33 cellular contexts compared by ENCODE assay signal in the genomic region with DNA sequence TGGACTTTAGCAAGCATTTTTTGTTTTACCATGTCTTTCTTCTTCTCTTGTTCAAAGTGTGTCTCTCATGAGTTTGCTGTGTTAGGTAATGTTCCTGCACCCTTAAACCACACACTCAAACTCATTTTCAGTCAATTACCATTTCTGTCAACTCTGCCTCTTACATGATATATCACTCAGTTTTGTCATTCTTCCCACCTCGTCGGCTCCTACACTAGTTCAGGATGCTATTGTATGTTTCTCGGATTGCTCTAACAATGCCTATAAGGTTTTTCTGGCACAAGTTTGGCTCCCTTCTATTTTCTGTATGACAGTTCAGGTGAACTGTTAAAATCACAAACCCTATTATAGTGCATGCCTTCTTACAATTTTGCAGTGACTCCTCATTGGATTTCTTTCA.
DNase-seq lines count a peak whose midpoint lies in the region; FAIRE-seq and TF ChIP-seq lines count a peak whose summit lies in the region.
"Had no signal": no experiment of that assay in that cellular context is flagged by ENCODE, and none has a peak within 500 bp of the region (broad histone marks: within the 10 kb centered on the region; RNA-seq: fewer than 3 reads in every experiment).

No MANE protein-coding gene starts in this region.

- H3K4me2 ChIP-seq in neural cell (ENCODE audit: low read length) = no peak overlapping the region
- H3K4me2 ChIP-seq: A549; BLaER1; BLaER1 treated with 17β-estradiol and CSF1 and Interleukin-3, amounts not matched to agents 10 nM and 100 nM had no signal

- no peak overlapping the region for H3K27ac ChIP-seq in neural cell (ENCODE audit: low read length)
- H3K27ac ChIP-seq: 22Rv1; A549; BLaER1; BLaER1 treated with 17β-estradiol and CSF1 and Interleukin-3, amounts not matched to agents 10 nM and 100 nM; C4-2B had no signal

- TF ChIP-seq EP300 in neural cell (conservative IDR thresholded peaks at IDR 0.05; ENCODE audit: poor library complexity, severe bottlenecking) = peak; percentile 35

- H3K9me2 ChIP-seq in neural cell (ENCODE audit: insufficient read depth, low read length) = no peaks in the 10 kb centered on the region

- TF ChIP-seq RAD21 in neural cell (conservative IDR thresholded peaks at IDR 0.05) = no peak

- no peak overlapping the region for H2AFZ ChIP-seq in neural cell (ENCODE audit: low read depth, low read length)

- no peaks in the 10 kb centered on the region for H3K36me3 ChIP-seq in neural cell (ENCODE audit: insufficient read depth, low read length)
- H3K36me3 ChIP-seq: BE2C; BLaER1; BLaER1 treated with 17β-estradiol and CSF1 and Interleukin-3, amounts not matched to agents 10 nM and 100 nM had no signal

- H3K27me3 ChIP-seq in neural cell (ENCODE audit: insufficient read depth, low read depth, low read length) = no peaks in the 10 kb centered on the region
- H3K27me3 ChIP-seq: BE2C; BLaER1; BLaER1 treated with 17β-estradiol and CSF1 and Interleukin-3, amounts not matched to agents 10 nM and 100 nM had no signal

- no peak for TF ChIP-seq POLR2A in GM12892 (IDR thresholded peaks at IDR 0.05; ENCODE audit: low read depth, low read length)

- H3K4me3 ChIP-seq in neural cell (ENCODE audit: low read length) = no peak overlapping the region
- H3K4me3 ChIP-seq: A549; BLaER1; BLaER1 treated with 17β-estradiol and CSF1 and Interleukin-3, amounts not matched to agents 10 nM and 100 nM had no signal

- no peak for TF ChIP-seq CTCF in neural cell (IDR thresholded peaks at IDR 0.05; ENCODE audit: poor library complexity, severe bottlenecking)

- no peaks in the 10 kb centered on the region for H4K20me1 ChIP-seq in neural cell (ENCODE audit: insufficient read depth)
- H4K20me1 ChIP-seq: BLaER1; BLaER1 treated with 17β-estradiol and CSF1 and Interleukin-3, amounts not matched to agents 10 nM and 100 nM had no signal

- no peaks in the 10 kb centered on the region for H3K9me3 ChIP-seq in neural cell (ENCODE audit: low read length)
- H3K9me3 ChIP-seq: A549; BE2C; BLaER1; BLaER1 treated with 17β-estradiol and CSF1 and Interleukin-3, amounts not matched to agents 10 nM and 100 nM; Caco-2 had no signal

- no peaks in the 10 kb centered on the region for H3F3A ChIP-seq in neural cell (ENCODE audit: insufficient read depth, low read length, poor library complexity, severe bottlenecking)

- no peak overlapping the region for H3K9ac ChIP-seq in neural cell (ENCODE audit: low read length)
- H3K9ac ChIP-seq: BLaER1; BLaER1 treated with 17β-estradiol and CSF1 and Interleukin-3, amounts not matched to agents 10 nM and 100 nM had no signal

- FAIRE-seq in GM12892 (lab: Jason Lieb, UNC) (peak; percentile 17), frontal cortex (lab: Jason Lieb, UNC) (no peak)
- FAIRE-seq: A204.1, A549, D721Med had no signal

- H3K79me2 ChIP-seq in neural cell (replicated peaks; ENCODE audit: insufficient read depth, low read length) = no peaks in the 10 kb centered on the region

- DNase-seq in GM12892 (ENCODE audit: insufficient read length) = no peak
- peak; percentile 52 for DNase-seq in putamen (ENCODE audit: low spot score)
- DNase-seq in frontal cortex (ENCODE audit: low spot score in 2 of 2) = no peak
- DNase-seq in GF-D8 (lab: John Stamatoyannopoulos, UW) = no peak
- no peak for DNase-seq in D341Med (ENCODE audit: low spot score)
- DNase-seq: 8988T; ACHN; AML-193; BE2C; C1 segment of cervical spinal cord; Caco-2; Calu3; CD4-positive, alpha-beta memory T cell; CD4-positive, alpha-beta T cell; CD4-positive, CD25-positive, alpha-beta regulatory T cell; CD8-positive, alpha-beta memory T cell; CD8-positive, alpha-beta T cell; COR-L47; DMS 273 treated with DMSO at 0.1 percent for 48 hours; DMS153; DMS53; DMS79; DMS79 treated with DMSO at 0.1 percent for 48 hours; DND-41; EL had no signal

TF ChIP-seq in neural cell, 6 proteins besides CTCF, POLR2A, EP300 and RAD21:
- no peak for TF ChIP-seq POLR2AphosphoS5 (IDR thresholded peaks at IDR 0.05)
- TF ChIP-seq EZH2 (IDR thresholded peaks at IDR 0.05; ENCODE audit: borderline replicate concordance, insufficient read depth, low read length, poor library complexity, severe bottlenecking) = no peak
- TF ChIP-seq REST (IDR thresholded peaks at IDR 0.05; ENCODE audit: borderline replicate concordance) = no peak
- no peak for TF ChIP-seq SMC3 (conservative IDR thresholded peaks at IDR 0.05; ENCODE audit: poor library complexity)
- TF ChIP-seq TAF1 (IDR thresholded peaks at IDR 0.05; ENCODE audit: low read depth) = no peak
- no peak for TF ChIP-seq MXI1 (conservative IDR thresholded peaks at IDR 0.05; ENCODE audit: poor library complexity, severe bottlenecking)
